In genomic region chr3:122030381-122031122, GRCh38 we compare ENCODE assay signal across 8 cellular contexts. TPM values are rescaled to one million over a fixed set of nuclear protein-coding genes. Genes with fewer than 3 reads are reported as not detected.
DNase-seq lines count a peak whose midpoint lies in the region; ATAC-seq and TF ChIP-seq lines count a peak whose summit lies in the region.

No MANE protein-coding gene starts in this region.

- peaks cover 9 to 21% (median 12%) of the 10 kb centered on the region in 7 donors for H3K9me3 Mint-ChIP-seq in CD14-positive monocyte

- no peak for TF ChIP-seq POLR2A in lower leg skin (IDR thresholded peaks at IDR 0.05)

- H3K36me3 Mint-ChIP-seq in CD14-positive monocyte: peaks cover 0 to 2% of the 10 kb centered on the region in 2 donors

- H3K4me1 Mint-ChIP-seq in CD14-positive monocyte: peaks cover 11% of the 10 kb centered on the region

- TF ChIP-seq CTCF in CD14-positive monocyte (IDR thresholded peaks at IDR 0.05) (no peak), lower leg skin (IDR thresholded peaks at IDR 0.05) (no peak)

- H3K4me3 ChIP-seq in lower leg skin (ENCODE audit: low read depth, poor library complexity, severe bottlenecking): no peak overlapping the region

- WGBS in lower leg skin, 2 donors: 66 to 74% methylated on average over 3 of the region's 3 CpGs

- intact Hi-C loops in CD14-positive monocyte (cut with micrococcal nuclease) (no loop called here), cardiac septum (cut with DNase I) (no loop called here), lower leg skin (cut with DNase I; ENCODE audit: low total_unique reads) (no loop called here)

- H3K4me3 Mint-ChIP-seq in CD14-positive monocyte: peak overlapping the region in 1 of 2 donors; percentile 8

- peak overlapping the region in 4 of 7 donors; percentile 36 to 76 (median 58) for H3K27ac Mint-ChIP-seq in CD14-positive monocyte

- no peaks in the 10 kb centered on the region for H3K27me3 Mint-ChIP-seq in CD14-positive monocyte (ENCODE audit: low read depth in 3 of 3)

- ATAC-seq in GM19351 (IDR thresholded peaks at IDR 0.05; ENCODE audit: unreplicated experiment) (peak; percentile 68), HG03175 (IDR thresholded peaks at IDR 0.05; ENCODE audit: unreplicated experiment) (peak; percentile 64)

- DNase-seq in CD14-positive monocyte (ENCODE audit: low spot score) (no peak), amniotic epithelial cell (ENCODE audit: low read depth) (peak; percentile 51), SW 1271 (lab: John Stamatoyannopoulos, UW) (no peak), SKM-1 treated with dmso at 0.1 percent for 144 hours (lab: John Stamatoyannopoulos, UW; ENCODE audit: unreplicated experiment) (no peak), cardiac septum (ENCODE audit: low spot score) (no peak), lower leg skin (ENCODE audit: low spot score in 2 of 2) (no peak)

RNA-seq across cellular contexts. Expression of gene ILDR1, which starts 8.5 kb away (rescaled TPM):
- under 1 TPM; 0.12 to 0.28 TPM for polyA plus RNA-seq in CD14-positive monocyte
- not detected for total RNA-seq in cardiac septum
- total RNA-seq in lower leg skin: 1 to 10 TPM; 1.8 to 4.0 (median 2.4) TPM

RNA-seq across cellular contexts. Expression of gene CD86, which starts 24.6 kb away (rescaled TPM):
- 100 to 1,000 TPM; 273 to 321 TPM for polyA plus RNA-seq in CD14-positive monocyte
- total RNA-seq in cardiac septum: 1.9 TPM
- total RNA-seq in lower leg skin: 1 to 10 TPM in 3 of 4 donors, under 1 TPM in 1; 0.91 to 3.6 (median 2.7) TPM
